Comparison of ENCODE assay signal across 23 cellular contexts in the genomic region with DNA sequence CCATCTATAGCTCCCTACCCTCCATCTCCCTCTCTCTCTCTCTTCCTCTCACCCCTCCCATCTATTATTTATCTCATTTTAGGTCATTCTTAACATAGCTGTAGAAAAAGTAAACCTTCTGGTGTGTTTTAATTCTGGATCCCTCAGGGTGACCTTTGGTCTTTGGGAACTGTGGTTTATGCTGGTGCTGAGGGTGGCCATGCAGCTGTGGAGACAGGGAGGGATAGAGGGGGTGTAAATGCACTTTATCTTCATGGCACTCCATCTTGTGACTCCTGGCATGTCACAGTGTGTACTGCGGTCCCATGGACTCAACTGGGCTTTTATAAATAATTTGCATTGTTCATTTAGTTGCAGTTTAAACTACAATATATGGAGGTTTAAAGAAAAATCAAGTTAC. TPM values are rescaled to one million over a fixed set of nuclear protein-coding genes. Genes with fewer than 3 reads are reported as not detected.
"Had no signal": no experiment of that assay in that cellular context is flagged by ENCODE, and none has a peak within 500 bp of the region (broad histone marks: within the 10 kb centered on the region; RNA-seq: fewer than 3 reads in every experiment).

No MANE protein-coding gene starts in this region.

- H3K79me2 ChIP-seq: hepatocyte had no signal

- H3K4me3 ChIP-seq: hepatocyte, left ventricle myocardium inferior, lung, ovary, right atrium auricular region, spleen, suprapubic skin, transverse colon, upper lobe of left lung had no signal

- H3K4me2 ChIP-seq: hepatocyte had no signal

- H3K4me3 Mint-ChIP-seq: mesothelial cell of epicardium; naive thymus-derived CD4-positive, alpha-beta T cell; natural killer cell treated with Interleukin-12 subunit alpha and Interleukin-12 subunit beta and Interleukin-15 and Interleukin-18, amount 100 ng/mL, for 72 hours; stimulated activated effector memory CD8-positive, alpha-beta T cell treated with anti-CD3 and anti-CD28 coated beads, Interleukin-12 subunit alpha, Interleukin-12 subunit beta, amount 100 ng/mL, for 72 hours; stimulated activated naive CD8-positive, alpha-beta T cell treated with anti-CD3 and anti-CD28 coated beads, Interleukin-15, Interleukin-2, amounts not matched to agents 100 ng/mL and 50 ng/mL, for 24 hours had no signal

- ATAC-seq: naive thymus-derived CD4-positive, alpha-beta T cell; natural killer cell treated with Interleukin-12 subunit alpha and Interleukin-12 subunit beta and Interleukin-15 and Interleukin-18, amount 100 ng/mL, for 72 hours; sciatic nerve; stimulated activated effector memory CD8-positive, alpha-beta T cell treated with anti-CD3 and anti-CD28 coated beads, Interleukin-12 subunit alpha, Interleukin-12 subunit beta, amount 100 ng/mL, for 72 hours had no signal

- H3K4me1 Mint-ChIP-seq: mesothelial cell of epicardium had no signal

- H3K4me1 ChIP-seq: left ventricle myocardium inferior, suprapubic skin had no signal

- H3K27me3 Mint-ChIP-seq: naive thymus-derived CD4-positive, alpha-beta T cell; natural killer cell treated with Interleukin-12 subunit alpha and Interleukin-12 subunit beta and Interleukin-15 and Interleukin-18, amount 100 ng/mL, for 72 hours; stimulated activated naive CD8-positive, alpha-beta T cell treated with anti-CD3 and anti-CD28 coated beads, Interleukin-15, Interleukin-2, amounts not matched to agents 100 ng/mL and 50 ng/mL, for 24 hours had no signal

- H3K9me3 ChIP-seq: left ventricle myocardium inferior, ovary, right atrium auricular region, spleen, suprapubic skin, transverse colon, upper lobe of left lung had no signal

- FAIRE-seq: small intestine, urothelium cell line had no signal

- H3K9me3 Mint-ChIP-seq: stimulated activated effector memory CD8-positive, alpha-beta T cell treated with anti-CD3 and anti-CD28 coated beads, Interleukin-12 subunit alpha, Interleukin-12 subunit beta, amount 100 ng/mL, for 72 hours had no signal

- H2AFZ ChIP-seq: hepatocyte had no signal

- H3K27me3 ChIP-seq: hepatocyte, ovary, right atrium auricular region, suprapubic skin, transverse colon, upper lobe of left lung had no signal

- H3K36me3 Mint-ChIP-seq: mesothelial cell of epicardium; natural killer cell treated with Interleukin-12 subunit alpha and Interleukin-12 subunit beta and Interleukin-15 and Interleukin-18, amount 100 ng/mL, for 72 hours; stimulated activated effector memory CD8-positive, alpha-beta T cell treated with anti-CD3 and anti-CD28 coated beads, Interleukin-12 subunit alpha, Interleukin-12 subunit beta, amount 100 ng/mL, for 72 hours had no signal

- H3K27ac ChIP-seq: hepatocyte, left ventricle myocardium inferior, ovary, right atrium auricular region, spleen, suprapubic skin, transverse colon, upper lobe of left lung had no signal

- DNase-seq: islet precursor cell; left ventricle myocardium inferior; mesendoderm; naive thymus-derived CD4-positive, alpha-beta T cell; ovary; small intestine; spleen; stimulated activated CD4-positive, alpha-beta T cell treated with anti-CD3 and anti-CD28 coated beads, Interleukin-4, amount 100 ng/mL, for 24 hours; stimulated activated naive CD4-positive, alpha-beta T cell; transverse colon; upper lobe of left lung had no signal

- H3K36me3 ChIP-seq: left ventricle myocardium inferior, ovary, right atrium auricular region, spleen, suprapubic skin, transverse colon, upper lobe of left lung had no signal

- H3K27ac Mint-ChIP-seq: mesothelial cell of epicardium; naive thymus-derived CD4-positive, alpha-beta T cell; natural killer cell treated with Interleukin-12 subunit alpha and Interleukin-12 subunit beta and Interleukin-15 and Interleukin-18, amount 100 ng/mL, for 72 hours; progenitor cell of endocrine pancreas; stimulated activated effector memory CD8-positive, alpha-beta T cell treated with anti-CD3 and anti-CD28 coated beads, Interleukin-12 subunit alpha, Interleukin-12 subunit beta, amount 100 ng/mL, for 72 hours; stimulated activated naive CD8-positive, alpha-beta T cell treated with anti-CD3 and anti-CD28 coated beads, Interleukin-15, Interleukin-2, amounts not matched to agents 100 ng/mL and 50 ng/mL, for 24 hours had no signal

RNA-seq across cellular contexts. Expression of a gene that starts 50.2 kb away (rescaled TPM):
- polyA plus RNA-seq: neural cell had no signal
